ENCODE assay signal across 18 cellular contexts in the genomic region with DNA sequence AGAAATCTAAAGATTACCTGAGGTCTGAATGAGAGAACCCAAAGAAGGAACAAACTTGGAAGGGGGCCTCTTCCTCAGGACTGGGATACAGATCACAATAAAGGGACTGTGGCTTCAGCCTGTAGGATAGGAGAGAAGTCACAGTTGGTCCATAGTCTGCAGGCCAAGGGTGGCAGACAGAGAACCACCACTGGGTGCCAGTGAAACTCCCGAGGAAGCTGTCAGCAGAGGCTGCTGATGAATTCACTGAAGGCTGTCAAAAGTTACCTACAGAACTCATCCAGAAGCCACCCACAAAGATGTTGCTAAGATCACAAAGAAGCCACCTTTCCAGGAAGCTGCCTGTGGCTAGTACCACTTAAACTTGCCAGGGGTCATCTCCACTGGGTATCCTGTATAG.
DNase-seq lines count a peak whose midpoint lies in the region; ATAC-seq and TF ChIP-seq lines count a peak whose summit lies in the region.
"Had no signal": no experiment of that assay in that cellular context is flagged by ENCODE, and none has a peak within 500 bp of the region (broad histone marks: within the 10 kb centered on the region; RNA-seq: fewer than 3 reads in every experiment).

No MANE protein-coding gene starts in this region.

- H3K27ac ChIP-seq in OCI-LY1 (ENCODE audit: low read depth, low read length, poor library complexity, severe bottlenecking) (no peak overlapping the region), mammary epithelial cell (ENCODE audit: insufficient read depth, low read depth, low read length) (no peak overlapping the region), left lung (no peak overlapping the region)
- H3K27ac ChIP-seq: A549, KMS-11, SJSA1 had no signal

- in situ Hi-C loops in mammary epithelial cell (cut with MboI; ENCODE audit: low sequenced_read_pairs in 2 of 2): no loop called here

- TF ChIP-seq CTCF in OCI-LY1 (IDR thresholded peaks at IDR 0.05; ENCODE audit: low read length) (peak; percentile 10; the same call in 1 of the 2 replicates), mucosa of descending colon (IDR thresholded peaks at IDR 0.05) (no peak), mammary epithelial cell (conservative IDR thresholded peaks at IDR 0.05 in 1 of 2, IDR thresholded peaks at IDR 0.05 in 1 of 2; ENCODE audit: extremely low read depth in 1 of 2, insufficient read depth in 1 of 2, low read depth in 1 of 2, low read length in 2 of 2) (no peak), left lung (IDR thresholded peaks at IDR 0.05) (no peak)

- CTCF ChIA-PET in mammary epithelial cell (lab: Charles Lee; ENCODE audit: low non-redundant PET): interaction anchor here (0.7 kb wide), 1 partner anchor 31 kb away, joined by 3 read pairs; no protein-coding TSS in a partner anchor

- H3K4me1 Mint-ChIP-seq in dendritic cell treated with granulocyte-macrophage colony-stimulating factor and Interleukin-4, amounts not matched to agents 40 ng/mL and 50 ng/mL, for 4 days (ENCODE audit: low read depth): peaks cover 71% of the 10 kb centered on the region

- no peak overlapping the region for H3K9ac ChIP-seq in OCI-LY1 (ENCODE audit: low read length)
- no peak overlapping the region for H3K9ac ChIP-seq in mammary epithelial cell (ENCODE audit: insufficient read depth, low read length)
- H3K9ac ChIP-seq: KMS-11 had no signal

- H3K9me3 Mint-ChIP-seq in dendritic cell treated with granulocyte-macrophage colony-stimulating factor and Interleukin-4, amounts not matched to agents 40 ng/mL and 50 ng/mL, for 4 days: peaks cover 24% of the 10 kb centered on the region
- no peaks in the 10 kb centered on the region for H3K9me3 Mint-ChIP-seq in activated naive CD4-positive, alpha-beta T cell treated with anti-CD3 and anti-CD28 coated beads, Interleukin-2, amount 50 U/mL, for 72 hours

- H3K27me3 Mint-ChIP-seq in dendritic cell treated with granulocyte-macrophage colony-stimulating factor and Interleukin-4, amounts not matched to agents 40 ng/mL and 50 ng/mL, for 4 days: no peaks in the 10 kb centered on the region

- ATAC-seq in GM18868 (IDR thresholded peaks at IDR 0.05; ENCODE audit: unreplicated experiment): peak; percentile 52
- peak; percentile 23 for ATAC-seq in mucosa of descending colon
- ATAC-seq in GM18861 (IDR thresholded peaks at IDR 0.05; ENCODE audit: unreplicated experiment): no peak
- no peak for ATAC-seq in activated naive CD4-positive, alpha-beta T cell treated with anti-CD3 and anti-CD28 coated beads, Interleukin-2, amount 50 U/mL, for 72 hours
- ATAC-seq in left lung: no peak
- ATAC-seq: A549, HepG2 had no signal

- dilution Hi-C loops in mammary epithelial cell (cut with HindIII; ENCODE audit: low sequenced_read_pairs): loop anchor here (25.0 kb wide), 1 partner anchor 349 kb away; no protein-coding TSS in a partner anchor

- H3K36me3 Mint-ChIP-seq in dendritic cell treated with granulocyte-macrophage colony-stimulating factor and Interleukin-4, amounts not matched to agents 40 ng/mL and 50 ng/mL, for 4 days (ENCODE audit: low read depth): peaks cover 76% of the 10 kb centered on the region
- no peaks in the 10 kb centered on the region for H3K36me3 Mint-ChIP-seq in activated naive CD4-positive, alpha-beta T cell treated with anti-CD3 and anti-CD28 coated beads, Interleukin-2, amount 50 U/mL, for 72 hours

- intact Hi-C loops in dendritic cell treated with granulocyte-macrophage colony-stimulating factor and Interleukin-4, amounts not matched to agents 40 ng/mL and 50 ng/mL, for 4 days (cut with micrococcal nuclease): no loop called here
- intact Hi-C loops in mucosa of descending colon (cut with DNase I, micrococcal nuclease): no loop called here
- intact Hi-C loops in mammary epithelial cell (cut with micrococcal nuclease): no loop called here
- intact Hi-C loops in left lung (cut with DNase I): no loop called here

- no peak overlapping the region for H3K4me3 Mint-ChIP-seq in dendritic cell treated with granulocyte-macrophage colony-stimulating factor and Interleukin-4, amounts not matched to agents 40 ng/mL and 50 ng/mL, for 4 days

- H3K36me3 ChIP-seq in OCI-LY1 (ENCODE audit: insufficient read depth, low read length) (no peaks in the 10 kb centered on the region), mucosa of descending colon (ENCODE audit: low read depth) (no peaks in the 10 kb centered on the region), mammary epithelial cell (ENCODE audit: insufficient read depth, low read length) (no peaks in the 10 kb centered on the region), left lung (no peaks in the 10 kb centered on the region)
- H3K36me3 ChIP-seq: SJSA1 had no signal

- BruUV-seq in mammary epithelial cell (replicated peaks; lab: Mats Ljungman, UMichigan): no TSS peak

- no peaks in the 10 kb centered on the region for H3F3A ChIP-seq in OCI-LY1 (ENCODE audit: insufficient read depth, low read length)

- no peaks in the 10 kb centered on the region for H4K20me1 ChIP-seq in OCI-LY1 (ENCODE audit: insufficient read depth, low read length)
- H4K20me1 ChIP-seq in mammary epithelial cell (ENCODE audit: insufficient read depth, low read length): no peaks in the 10 kb centered on the region

- WGBS in mammary epithelial cell (ENCODE audit: low coverage, missing lambda C conversion rate): 100% methylated on average over 1 of the region's 1 CpG

- H3K4me2 ChIP-seq in OCI-LY1 (ENCODE audit: low read length): no peak overlapping the region
- no peak overlapping the region for H3K4me2 ChIP-seq in mammary epithelial cell (ENCODE audit: insufficient read depth, low read depth, low read length)
- H3K4me2 ChIP-seq: A549, KMS-11 had no signal

- no peaks in the 10 kb centered on the region for H3K79me2 ChIP-seq in OCI-LY1 (ENCODE audit: insufficient read depth, low read length)
- no peaks in the 10 kb centered on the region for H3K79me2 ChIP-seq in mammary epithelial cell (ENCODE audit: insufficient read depth, low read length)

- H3K27me3 ChIP-seq in OCI-LY1 (ENCODE audit: insufficient read depth, low read length) (no peaks in the 10 kb centered on the region), mammary epithelial cell (ENCODE audit: insufficient read depth, low read length) (no peaks in the 10 kb centered on the region), left lung (no peaks in the 10 kb centered on the region)
- H3K27me3 ChIP-seq: SJSA1 had no signal

- H3K9me3 ChIP-seq in OCI-LY1 (ENCODE audit: low read length) (no peaks in the 10 kb centered on the region), mucosa of descending colon (no peaks in the 10 kb centered on the region), mammary epithelial cell (replicated peaks; ENCODE audit: insufficient read depth, low read length) (no peaks in the 10 kb centered on the region), left lung (no peaks in the 10 kb centered on the region)
- H3K9me3 ChIP-seq: A549, SJSA1 had no signal

- H3K27ac Mint-ChIP-seq in dendritic cell treated with granulocyte-macrophage colony-stimulating factor and Interleukin-4, amounts not matched to agents 40 ng/mL and 50 ng/mL, for 4 days: peak overlapping the region; percentile 73
- H3K27ac Mint-ChIP-seq in activated naive CD4-positive, alpha-beta T cell treated with anti-CD3 and anti-CD28 coated beads, Interleukin-2, amount 50 U/mL, for 72 hours: no peak overlapping the region

- no peak overlapping the region for H3K4me3 ChIP-seq in OCI-LY1 (ENCODE audit: low read depth, low read length, poor library complexity, severe bottlenecking)
- H3K4me3 ChIP-seq in mucosa of descending colon: no peak overlapping the region
- H3K4me3 ChIP-seq in mammary epithelial cell (replicated peaks in 1 of 3; ENCODE audit: insufficient read depth in 1 of 3, low read depth in 2 of 3, low read length in 3 of 3): no peak overlapping the region
- no peak overlapping the region for H3K4me3 ChIP-seq in left lung
- H3K4me3 ChIP-seq: A549, SJSA1 had no signal

- H3K9me2 ChIP-seq in OCI-LY1 (ENCODE audit: low read depth, low read length): no peaks in the 10 kb centered on the region

- no peak overlapping the region for H2AFZ ChIP-seq in OCI-LY1 (ENCODE audit: low read length)
- no peak overlapping the region for H2AFZ ChIP-seq in mammary epithelial cell (ENCODE audit: low read depth, low read length)

- no peaks in the 10 kb centered on the region for H3K4me1 ChIP-seq in OCI-LY1 (ENCODE audit: insufficient read depth, low read length, severe bottlenecking)
- no peaks in the 10 kb centered on the region for H3K4me1 ChIP-seq in mucosa of descending colon (ENCODE audit: low read depth)
- peaks cover 3% of the 10 kb centered on the region for H3K4me1 ChIP-seq in mammary epithelial cell (ENCODE audit: insufficient read depth, low read length)
- H3K4me1 ChIP-seq in left lung: no peaks in the 10 kb centered on the region
- H3K4me1 ChIP-seq: A549, SJSA1 had no signal

- DNase-seq in mucosa of descending colon (no peak), mammary epithelial cell (no peak), left lung (no peak)
- DNase-seq in activated naive CD4-positive, alpha-beta T cell treated with anti-CD3 and anti-CD28 coated beads, Interleukin-2, amount 50 U/mL, for 72 hours (ENCODE audit: low spot score in 2 of 2): no peak
- DNase-seq: GF-D8, GOT3, NCI-H187 treated with DMSO at 0.1 percent for 48 hours, NCI-H2171, NCI-H510A, RPMI8226 had no signal

Comparison
In these comparisons a context has a peak if more than half of its experiments do, and no peak if none do; other contexts are left out.
1. ATAC-seq: peak in GM18868 (single experiment) and mucosa of descending colon (single experiment); none in GM18861 (single experiment), activated naive CD4-positive, alpha-beta T cell treated with anti-CD3 and anti-CD28 coated beads, Interleukin-2, amount 50 U/mL, for 72 hours (0 of 2) and left lung (single experiment).